In genomic region chr17:28338056-28338768, GRCh38 we compare ENCODE assay signal across 11 cellular contexts. TPM values are rescaled to one million over a fixed set of nuclear protein-coding genes. Genes with fewer than 3 reads are reported as not detected.
DNase-seq lines count a peak whose midpoint lies in the region; ATAC-seq and TF ChIP-seq lines count a peak whose summit lies in the region.
"Had no signal": no experiment of that assay in that cellular context is flagged by ENCODE, and none has a peak within 500 bp of the region (broad histone marks: within the 10 kb centered on the region; RNA-seq: fewer than 3 reads in every experiment).

No MANE protein-coding gene starts in this region.

- H3K4me3 Mint-ChIP-seq in activated T-cell treated with anti-CD3 and anti-CD28 coated beads, Interleukin-2, amount 50 U/mL, for 4 hours = peak overlapping the region; percentile 96

- DNase-seq in activated T-cell treated with anti-CD3 and anti-CD28 coated beads, Interleukin-2, amount 50 U/mL, for 4 hours = no peak
- no peak for DNase-seq in activated T-cell treated with anti-CD3 and anti-CD28 coated beads, Interleukin-2, amount 50 U/mL, for 1 hour
- no peak for DNase-seq in caudate nucleus (lab: John Stamatoyannopoulos, UW)
- no peak for DNase-seq in right lobe of liver
- DNase-seq in transverse colon = no peak
- DNase-seq in NCI-H128 (lab: John Stamatoyannopoulos, UW; ENCODE audit: unreplicated experiment) = no peak
- DNase-seq: NCI-H510A treated with DMSO at 0.1 percent for 48 hours had no signal

- WGBS in right lobe of liver (ENCODE audit: insufficient coverage, low coverage, low lambda C conversion rate, missing lambda C conversion rate) = 55% methylated on average over 5 of the region's 5 CpGs
- 68 to 90% methylated on average over 1 to 5 of the region's 5 CpGs for WGBS in transverse colon (ENCODE audit: low coverage in 1 of 2), 2 donors

- H3K4me1 ChIP-seq in right lobe of liver (peaks cover 0 to 32% (median 12%) of the 10 kb centered on the region in 4 donors), transverse colon (peaks cover 13 to 40% (median 24%) of the 10 kb centered on the region in 4 donors)

- H3K9me3 ChIP-seq in right lobe of liver (no peaks in the 10 kb centered on the region), transverse colon (no peaks in the 10 kb centered on the region)

- intact Hi-C loops in right lobe of liver (cut with DNase I) = no loop called here
- intact Hi-C loops in transverse colon (cut with DNase I; ENCODE audit: low total_unique reads) = no loop called here

- TF ChIP-seq POLR2A in right lobe of liver (IDR thresholded peaks at IDR 0.05) = peak; percentile 23
- TF ChIP-seq POLR2A in transverse colon (IDR thresholded peaks at IDR 0.05) = no peak

- in situ Hi-C loops in transverse colon (cut with MboI; ENCODE audit: low pct_ligation_motif_present in 1 of 4, low pct_unique_long_range_greater_than_20kb in 1 of 4, low sequenced_read_pairs in 3 of 4) = no loop called here

- H3K27me3 ChIP-seq in right lobe of liver (no peaks in the 10 kb centered on the region), transverse colon (no peaks in the 10 kb centered on the region)

- no peak for TF ChIP-seq EP300 in transverse colon (IDR thresholded peaks at IDR 0.05; ENCODE audit: low read depth)

- no peaks in the 10 kb centered on the region for H3K9me3 Mint-ChIP-seq in activated T-cell treated with anti-CD3 and anti-CD28 coated beads, Interleukin-2, amount 50 U/mL, for 4 hours

- H3K27me3 Mint-ChIP-seq in activated T-cell treated with anti-CD3 and anti-CD28 coated beads, Interleukin-2, amount 50 U/mL, for 4 hours (ENCODE audit: low read depth) = no peaks in the 10 kb centered on the region

- TF ChIP-seq CTCF in right lobe of liver (IDR thresholded peaks at IDR 0.05) (peak in 1 of 4 donors; percentile 6), transverse colon (IDR thresholded peaks at IDR 0.05) (no peak)

- peaks cover 0 to 36% (median 16%) of the 10 kb centered on the region in 4 donors for H3K36me3 ChIP-seq in right lobe of liver
- peaks cover 0 to 32% (median 14%) of the 10 kb centered on the region in 4 donors for H3K36me3 ChIP-seq in transverse colon

- no peak for ATAC-seq in activated T-cell treated with anti-CD3 and anti-CD28 coated beads, Interleukin-2, amount 50 U/mL, for 4 hours
- ATAC-seq in right lobe of liver = peak in 1 of 4 donors; percentile 2
- ATAC-seq in HG02973 (IDR thresholded peaks at IDR 0.05; ENCODE audit: unreplicated experiment) = no peak
- no peak for ATAC-seq in HG03039 (IDR thresholded peaks at IDR 0.05; ENCODE audit: unreplicated experiment)
- ATAC-seq: GM12878 had no signal

- H3K4me3 ChIP-seq in right lobe of liver (no peak overlapping the region), transverse colon (no peak overlapping the region)
- H3K4me3 ChIP-seq: GM12878 had no signal

- H3K36me3 Mint-ChIP-seq in activated T-cell treated with anti-CD3 and anti-CD28 coated beads, Interleukin-2, amount 50 U/mL, for 4 hours (ENCODE audit: insufficient read depth) = peaks cover 14% of the 10 kb centered on the region

- H3K27ac ChIP-seq in caudate nucleus (ENCODE audit: low read depth, low read length) = peak overlapping the region; percentile 45
- peak overlapping the region; percentile 13 to 28 (median 25) for H3K27ac ChIP-seq in right lobe of liver
- H3K27ac ChIP-seq in transverse colon = peak overlapping the region; percentile 10 to 39 (median 24)

- H3K4me1 Mint-ChIP-seq in activated T-cell treated with anti-CD3 and anti-CD28 coated beads, Interleukin-2, amount 50 U/mL, for 4 hours (ENCODE audit: low read depth) = peaks cover 39% of the 10 kb centered on the region

RNA-seq across cellular contexts. Expression of gene TNFAIP1, which starts 2.7 kb away (rescaled TPM):
- 10 to 100 TPM; 19.5 to 24.2 (median 23.1) TPM for total RNA-seq in activated T-cell treated with anti-CD3 and anti-CD28 coated beads, Interleukin-2, amount 50 U/mL, for 4 hours
- total RNA-seq in right lobe of liver = 10 to 100 TPM; 32.3 to 87.6 (median 38.2) TPM
- 100 to 1,000 TPM in 1 of 4 donors, 10 to 100 TPM in 3; 25.6 to 137 (median 49.4) TPM for total RNA-seq in transverse colon

RNA-seq across cellular contexts. Expression of gene IFT20, which starts 2.9 kb away (rescaled TPM):
- total RNA-seq in activated T-cell treated with anti-CD3 and anti-CD28 coated beads, Interleukin-2, amount 50 U/mL, for 4 hours = 10 to 100 TPM; 18.1 to 22.1 (median 19.4) TPM
- total RNA-seq in right lobe of liver (10 to 100 TPM; 20.6 to 29.6 (median 26.1) TPM), transverse colon (10 to 100 TPM in 3 of 4 donors, 1 to 10 TPM in 1; 7.2 to 46.0 (median 32.4) TPM)

RNA-seq across cellular contexts. Expression of gene POLDIP2, which starts 19.1 kb away (rescaled TPM):
- total RNA-seq in activated T-cell treated with anti-CD3 and anti-CD28 coated beads, Interleukin-2, amount 50 U/mL, for 4 hours = 100 to 1,000 TPM; 141 to 168 (median 150) TPM
- total RNA-seq in right lobe of liver (100 to 1,000 TPM in 5 of 6 experiments, 10 to 100 TPM in 1; 92.5 to 156 (median 130) TPM), transverse colon (10 to 100 TPM; 54.9 to 95.3 (median 66.5) TPM)

RNA-seq across cellular contexts. Expression of gene TMEM97, which starts 19.2 kb away (rescaled TPM):
- total RNA-seq in activated T-cell treated with anti-CD3 and anti-CD28 coated beads, Interleukin-2, amount 50 U/mL, for 4 hours = 10 to 100 TPM; 41.3 to 55.1 (median 44.8) TPM
- 10 to 100 TPM; 20.0 to 84.0 (median 44.2) TPM for total RNA-seq in right lobe of liver
- 10 to 100 TPM in 1 of 4 donors, 1 to 10 TPM in 2, not detected in 1; 4.5 to 57.7 (median 8.9) TPM for total RNA-seq in transverse colon

RNA-seq across cellular contexts. Expression of gene SEBOX, which starts 26.8 kb away (rescaled TPM):
- total RNA-seq in activated T-cell treated with anti-CD3 and anti-CD28 coated beads, Interleukin-2, amount 50 U/mL, for 4 hours = not detected
- total RNA-seq in right lobe of liver (not detected), transverse colon (not detected)
- total RNA-seq: GM12878, H1 had no signal
